8 cellular contexts compared by ENCODE assay signal in genomic region chr16:2752850-2753522, GRCh38. TPM values are rescaled to one million over a fixed set of nuclear protein-coding genes. Genes with fewer than 3 reads are reported as not detected.
A peak's percentile ranks its signal among the peaks of the same experiment; 100 is the strongest.
DNase-seq lines count a peak whose midpoint lies in the region; ATAC-seq and TF ChIP-seq lines count a peak whose summit lies in the region.

No MANE protein-coding gene starts in this region.

- peak overlapping the region; percentile 99 for H3K27ac ChIP-seq in right lobe of liver

- H3K4me3 ChIP-seq in GM12875 (ENCODE audit: low read depth, low read length) (peak overlapping the region; percentile 71), right lobe of liver (peak overlapping the region; percentile 75 to 98 (median 95))

- H3K9me3 ChIP-seq in right lobe of liver: no peaks in the 10 kb centered on the region

- intact Hi-C loops in right lobe of liver (cut with DNase I): no loop called here

- H3K4me1 ChIP-seq in right lobe of liver: peaks cover 0 to 32% (median 10%) of the 10 kb centered on the region in 4 donors

- TF ChIP-seq CTCF in GM12875 (IDR thresholded peaks at IDR 0.05; ENCODE audit: borderline replicate concordance, insufficient read depth, low read depth, low read length) (no peak), right lobe of liver (IDR thresholded peaks at IDR 0.05) (no peak)

- no peaks in the 10 kb centered on the region for H3K27me3 ChIP-seq in right lobe of liver

- WGBS in right lobe of liver (ENCODE audit: insufficient coverage, low coverage, low lambda C conversion rate, missing lambda C conversion rate): 3% methylated on average over 7 of the region's 72 CpGs

- H3K36me3 ChIP-seq in right lobe of liver: peaks cover 0 to 12% (median 7%) of the 10 kb centered on the region in 4 donors

- peak; percentile 50 for ATAC-seq in HG02798 (IDR thresholded peaks at IDR 0.05; ENCODE audit: poor library complexity, unreplicated experiment)
- ATAC-seq in right lobe of liver: peak; percentile 68 to 86 (median 76)

- TF ChIP-seq POLR2A in right lobe of liver (IDR thresholded peaks at IDR 0.05): peak; percentile 23

- DNase-seq in A172 (ENCODE audit: low spot score): peak; percentile 62
- peak; percentile 48 for DNase-seq in NCI-H1417 treated with DMSO at 0.1 percent for 48 hours (lab: John Stamatoyannopoulos, UW)
- DNase-seq in T-helper 22 cell (ENCODE audit: low read depth): peak; percentile 43
- DNase-seq in dermis microvascular lymphatic vessel endothelial cell (ENCODE audit: low read depth in 2 of 2): peak; percentile 58 to 80
- peak; percentile 89 to 92 (median 90) for DNase-seq in right lobe of liver
- peak; percentile 57 to 69 for DNase-seq in stimulated activated CD4-positive, alpha-beta T cell treated with anti-CD3 and anti-CD28 coated beads, Interleukin-4, amount 100 ng/mL, for 4 hours

RNA-seq across cellular contexts. Expression of gene SRRM2, which starts 0.5 kb away (rescaled TPM):
- 30.0 and 49.0 TPM in 2 replicates for total RNA-seq in A172 (2014; rRNA removed; shearing (Covaris generic))
- total RNA-seq in dermis microvascular lymphatic vessel endothelial cell (23.0 and 48.4 TPM in 2 replicates), right lobe of liver (100 to 1,000 TPM; 111 to 419 (median 289) TPM)

RNA-seq across cellular contexts. Expression of gene ELOB, which starts 24.1 kb away (rescaled TPM):
- total RNA-seq in A172 (2014; rRNA removed; shearing (Covaris generic)): 397 and 571 TPM in 2 replicates
- 224 and 321 TPM in 2 replicates for total RNA-seq in dermis microvascular lymphatic vessel endothelial cell
- 100 to 1,000 TPM in 5 of 6 experiments, 10 to 100 TPM in 1; 97.5 to 521 (median 122) TPM for total RNA-seq in right lobe of liver

RNA-seq across cellular contexts. Expression of gene PRSS27, which starts 33.0 kb away (rescaled TPM):
- 1.4 and 2.6 TPM in 2 replicates for total RNA-seq in A172 (2014; rRNA removed; shearing (Covaris generic))
- total RNA-seq in dermis microvascular lymphatic vessel endothelial cell: 0.13 and 0.25 TPM in 2 replicates
- total RNA-seq in right lobe of liver: under 1 TPM in 4 of 6 experiments, not detected in 2; 0.13 to 0.98 (median 0.49) TPM

RNA-seq across cellular contexts. Expression of gene PRSS33, which starts 34.4 kb away (rescaled TPM):
- total RNA-seq in A172 (2014; rRNA removed; shearing (Covaris generic)): 0.17 and 0.36 TPM in 2 replicates
- total RNA-seq in dermis microvascular lymphatic vessel endothelial cell (not detected in 2 replicates), right lobe of liver (not detected)

RNA-seq across cellular contexts. Expression of gene PRSS41, which starts 45.3 kb away (rescaled TPM):
- total RNA-seq in A172 (2014; rRNA removed; shearing (Covaris generic)): not detected in 2 replicates
- not detected in 2 replicates for total RNA-seq in dermis microvascular lymphatic vessel endothelial cell
- total RNA-seq in right lobe of liver: not detected

Comparison
In these comparisons a context has a peak if more than half of its experiments do, and no peak if none do; other contexts are left out.
1. Peak in every context shown above with its lines: DNase-seq, ATAC-seq, H3K4me3 ChIP-seq and H3K27ac ChIP-seq.